In the genomic region with DNA sequence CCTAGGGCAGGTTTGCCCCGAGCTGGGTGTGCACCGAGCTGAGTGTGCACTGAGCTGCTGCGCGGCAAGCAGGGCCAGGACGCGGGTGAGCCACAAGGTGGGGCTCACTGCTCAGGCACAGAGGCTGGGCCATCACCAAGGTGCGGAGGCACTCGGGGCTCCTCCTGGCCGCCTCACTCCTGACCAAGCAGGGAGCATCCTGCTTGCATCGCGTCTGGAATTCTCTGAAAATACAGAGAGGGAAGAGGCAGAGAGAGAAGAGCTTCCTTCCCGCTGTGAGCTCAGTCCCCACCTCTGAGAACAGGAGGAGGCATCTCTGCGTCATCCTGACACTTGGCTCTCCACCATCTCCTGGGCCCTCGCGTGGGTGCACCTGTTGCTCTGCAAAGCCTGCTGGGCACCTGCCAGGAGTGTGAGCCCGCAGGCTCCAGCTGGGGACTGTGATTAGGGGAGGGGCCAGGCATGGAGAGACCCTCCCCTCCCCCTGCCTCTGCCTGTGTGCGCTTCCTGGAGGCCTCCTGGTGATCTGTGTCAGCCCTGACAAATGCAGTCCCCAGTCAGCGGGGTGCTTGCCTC, we compare ENCODE assay signal across 7 cellular contexts.
DNase-seq lines count a peak whose midpoint lies in the region; ATAC-seq and TF ChIP-seq lines count a peak whose summit lies in the region.

No MANE protein-coding gene starts in this region.

- H3K27me3 ChIP-seq in PC-9 (ENCODE audit: insufficient read depth, low read depth) (peaks cover 50% of the 10 kb centered on the region), psoas muscle (ENCODE audit: insufficient read depth in 3 of 3, low read length in 2 of 3) (peaks cover 0 to 52% (median 12%) of the 10 kb centered on the region in 3 donors)
- H3K27me3 ChIP-seq in effector memory CD4-positive, alpha-beta T cell (replicated peaks; ENCODE audit: control insufficient read depth, insufficient read depth, low read length, poor library complexity, severe bottlenecking) = no peaks in the 10 kb centered on the region

- POLR2A ChIA-PET in PC-9 (lab: Charles Lee; ENCODE audit: unreplicated experiment) = no interaction called here

- no peaks in the 10 kb centered on the region for H3K79me2 ChIP-seq in PC-9 (ENCODE audit: low read depth)

- CTCF ChIA-PET in PC-9 (lab: Charles Lee) = no interaction called here

- peak; percentile 91 for ATAC-seq in GM21367 (IDR thresholded peaks at IDR 0.05; ENCODE audit: unreplicated experiment)
- ATAC-seq in psoas muscle = peak in 3 of 4 donors; percentile 37 to 52 (median 42)

- peak; percentile 68 for TF ChIP-seq CTCF in GM12864 (IDR thresholded peaks at IDR 0.05; ENCODE audit: low read depth, low read length, missing control alignments)
- peak; percentile 49 for TF ChIP-seq CTCF in PC-9 (conservative IDR thresholded peaks at IDR 0.05)
- TF ChIP-seq CTCF in epithelial cell of proximal tubule (conservative IDR thresholded peaks at IDR 0.05; ENCODE audit: low read depth, low read length) = peak; percentile 51
- no peak for TF ChIP-seq CTCF in psoas muscle (IDR thresholded peaks at IDR 0.05)

- DNase-seq in GM12864 (ENCODE audit: low read depth) = no peak
- DNase-seq in HK-2 (ENCODE audit: unreplicated experiment) = peak; percentile 18
- DNase-seq in PC-9 = peak in 1 of 2 experiments; percentile 8
- DNase-seq in epithelial cell of proximal tubule (ENCODE audit: low read depth) = no peak
- DNase-seq in psoas muscle = no peak
- no peak for DNase-seq in effector memory CD4-positive, alpha-beta T cell

- H3K27ac ChIP-seq in PC-9 (no peak overlapping the region), psoas muscle (no peak overlapping the region)
- no peak overlapping the region for H3K27ac ChIP-seq in effector memory CD4-positive, alpha-beta T cell (ENCODE audit: insufficient read depth, low read length, poor library complexity, severe bottlenecking)

- no peaks in the 10 kb centered on the region for H3K9me3 ChIP-seq in PC-9 (ENCODE audit: insufficient read depth, low read depth)
- H3K9me3 ChIP-seq in psoas muscle = peaks cover 7% of the 10 kb centered on the region
- no peaks in the 10 kb centered on the region for H3K9me3 ChIP-seq in effector memory CD4-positive, alpha-beta T cell (ENCODE audit: control insufficient read depth, low read length)

- H2AFZ ChIP-seq in PC-9 = no peak overlapping the region

- intact Hi-C loops in PC-9 (cut with micrococcal nuclease; ENCODE audit: unreplicated experiment) = no loop called here
- intact Hi-C loops in psoas muscle (cut with DNase I) = no loop called here

- H3K36me3 ChIP-seq in PC-9 (ENCODE audit: low read depth) (no peaks in the 10 kb centered on the region), psoas muscle (ENCODE audit: insufficient read depth in 1 of 2, low read depth in 1 of 2) (no peaks in the 10 kb centered on the region)
- no peaks in the 10 kb centered on the region for H3K36me3 ChIP-seq in effector memory CD4-positive, alpha-beta T cell (ENCODE audit: control insufficient read depth, insufficient read depth, low read length)

- H3F3A ChIP-seq in PC-9 (ENCODE audit: insufficient read depth, low read depth) = no peaks in the 10 kb centered on the region

- H3K4me1 ChIP-seq in PC-9 (replicated peaks; ENCODE audit: insufficient read depth) (no peaks in the 10 kb centered on the region), psoas muscle (no peaks in the 10 kb centered on the region)
- H3K4me1 ChIP-seq in effector memory CD4-positive, alpha-beta T cell (ENCODE audit: control insufficient read depth, insufficient read depth, low read length, poor library complexity, severe bottlenecking) = no peaks in the 10 kb centered on the region

- WGBS in psoas muscle, 3 donors = 1 to 3% (median 1%) methylated on average over 16 to 18 of the region's 18 CpGs

- BruUV-seq in PC-9 (replicated peaks; lab: Mats Ljungman, UMichigan) = no TSS peak

- no peaks in the 10 kb centered on the region for H4K20me1 ChIP-seq in PC-9 (ENCODE audit: insufficient read depth)

- no peak overlapping the region for H3K4me2 ChIP-seq in PC-9

- H3K4me3 ChIP-seq in GM12864 (ENCODE audit: low read depth, low read length) = no peak overlapping the region
- no peak overlapping the region for H3K4me3 ChIP-seq in PC-9
- no peak overlapping the region for H3K4me3 ChIP-seq in epithelial cell of proximal tubule (ENCODE audit: low read depth, low read length)
- H3K4me3 ChIP-seq in psoas muscle = no peak overlapping the region
- H3K4me3 ChIP-seq in effector memory CD4-positive, alpha-beta T cell (ENCODE audit: insufficient read depth, low read depth, low read length, poor library complexity, severe bottlenecking) = no peak overlapping the region

- no peaks in the 10 kb centered on the region for H3K9me2 ChIP-seq in PC-9 (ENCODE audit: insufficient read depth)
